In genomic region chr22:19429950-19430889, GRCh38 we compare ENCODE assay signal across 8 cellular contexts. TPM values are rescaled to one million over a fixed set of nuclear protein-coding genes. Genes with fewer than 3 reads are reported as not detected.
DNase-seq lines count a peak whose midpoint lies in the region; FAIRE-seq and TF ChIP-seq lines count a peak whose summit lies in the region.

No MANE protein-coding gene starts in this region.

- peak overlapping the region; percentile 91 for H3K27ac Mint-ChIP-seq in activated T-cell treated with anti-CD3 and anti-CD28 coated beads, Interleukin-2, amount 50 U/mL, for 24 hours
- H3K27ac Mint-ChIP-seq in progenitor cell of endocrine pancreas, result peak overlapping the region; percentile 65

- no peaks in the 10 kb centered on the region for H3K27me3 Mint-ChIP-seq in activated T-cell treated with anti-CD3 and anti-CD28 coated beads, Interleukin-2, amount 50 U/mL, for 24 hours
- no peaks in the 10 kb centered on the region for H3K27me3 Mint-ChIP-seq in progenitor cell of endocrine pancreas

- no peak for TF ChIP-seq CTCF in progenitor cell of endocrine pancreas (IDR thresholded peaks at IDR 0.05; ENCODE audit: unreplicated experiment)

- no peak; the same call in 1 of the 2 replicates for TF ChIP-seq POLR2A in GM12892 (IDR thresholded peaks at IDR 0.05; ENCODE audit: low read depth, low read length)

- H3K9me3 Mint-ChIP-seq in activated T-cell treated with anti-CD3 and anti-CD28 coated beads, Interleukin-2, amount 50 U/mL, for 24 hours, result no peaks in the 10 kb centered on the region
- no peaks in the 10 kb centered on the region for H3K9me3 Mint-ChIP-seq in progenitor cell of endocrine pancreas (ENCODE audit: low read depth)

- H3K4me1 Mint-ChIP-seq in activated T-cell treated with anti-CD3 and anti-CD28 coated beads, Interleukin-2, amount 50 U/mL, for 24 hours (ENCODE audit: low read depth), result peaks cover 59% of the 10 kb centered on the region
- peaks cover 23% of the 10 kb centered on the region for H3K4me1 Mint-ChIP-seq in progenitor cell of endocrine pancreas (ENCODE audit: low read depth)

- no peak for FAIRE-seq in GM12892 (lab: Jason Lieb, UNC)

- H3K4me3 Mint-ChIP-seq in activated T-cell treated with anti-CD3 and anti-CD28 coated beads, Interleukin-2, amount 50 U/mL, for 24 hours, result peak overlapping the region; percentile 92
- H3K4me3 Mint-ChIP-seq in progenitor cell of endocrine pancreas (ENCODE audit: low read depth), result peak overlapping the region; percentile 85

- peaks cover 82% of the 10 kb centered on the region for H3K36me3 Mint-ChIP-seq in activated T-cell treated with anti-CD3 and anti-CD28 coated beads, Interleukin-2, amount 50 U/mL, for 24 hours (ENCODE audit: low read depth)
- H3K36me3 Mint-ChIP-seq in progenitor cell of endocrine pancreas (ENCODE audit: insufficient read depth), result peaks cover 5% of the 10 kb centered on the region

- DNase-seq in GM12892 (ENCODE audit: insufficient read length) (peak; percentile 22), NCI-H226 (peak; percentile 29), germinal center (ENCODE audit: low spot score) (peak; percentile 36), progenitor cell of endocrine pancreas (ENCODE audit: low spot score, unreplicated experiment) (no peak), iPS-NIHi7 (ENCODE audit: extremely low spot score) (no peak), NCI-H1092 treated with DMSO at 0.1 percent for 48 hours (lab: John Stamatoyannopoulos, UW) (no peak), NCI-H1436 (lab: John Stamatoyannopoulos, UW) (no peak)
- no peak for DNase-seq in activated T-cell treated with anti-CD3 and anti-CD28 coated beads, Interleukin-2, amount 50 U/mL, for 24 hours

RNA-seq across cellular contexts. Expression of gene HIRA, which starts 1.3 kb away (rescaled TPM):
- polyA plus RNA-seq in GM12892 (2012; ENCODE audit: missing spikeins), result 10.1 TPM
- total RNA-seq in progenitor cell of endocrine pancreas, result 45.3 and 45.9 TPM in 2 replicates

RNA-seq across cellular contexts. Expression of gene MRPL40, which starts 2.1 kb away (rescaled TPM):
- 64.1 TPM for polyA plus RNA-seq in GM12892 (2012; ENCODE audit: missing spikeins)
- total RNA-seq in progenitor cell of endocrine pancreas, result 20.7 and 23.6 TPM in 2 replicates

RNA-seq across cellular contexts. Expression of gene C22orf39, which starts 17.3 kb away (rescaled TPM):
- polyA plus RNA-seq in GM12892 (2012; ENCODE audit: missing spikeins), result 29.1 TPM
- total RNA-seq in progenitor cell of endocrine pancreas, result 28.8 and 33.7 TPM in 2 replicates

RNA-seq across cellular contexts. Expression of gene UFD1, which starts 48.8 kb away (rescaled TPM):
- polyA plus RNA-seq in GM12892 (2012; ENCODE audit: missing spikeins), result 105 TPM
- total RNA-seq in progenitor cell of endocrine pancreas, result 53.5 and 55.3 TPM in 2 replicates

RNA-seq across cellular contexts. Expression of gene CDC45, which starts 49.5 kb away (rescaled TPM):
- polyA plus RNA-seq in GM12892 (2012; ENCODE audit: missing spikeins), result 40.5 TPM
- total RNA-seq in progenitor cell of endocrine pancreas, result 16.1 and 18.1 TPM in 2 replicates

Comparison
In these comparisons a context has a peak if more than half of its experiments do, and no peak if none do; other contexts are left out.
1. DNase-seq: peak in GM12892 (single experiment), NCI-H226 (single experiment) and germinal center (single experiment); none in activated T-cell treated with anti-CD3 and anti-CD28 coated beads, Interleukin-2, amount 50 U/mL, for 24 hours (single experiment), progenitor cell of endocrine pancreas (single experiment), iPS-NIHi7 (single experiment), NCI-H1092 treated with DMSO at 0.1 percent for 48 hours (single experiment) and NCI-H1436 (single experiment).